Comparison of ENCODE assay signal across 14 cellular contexts in the genomic region with DNA sequence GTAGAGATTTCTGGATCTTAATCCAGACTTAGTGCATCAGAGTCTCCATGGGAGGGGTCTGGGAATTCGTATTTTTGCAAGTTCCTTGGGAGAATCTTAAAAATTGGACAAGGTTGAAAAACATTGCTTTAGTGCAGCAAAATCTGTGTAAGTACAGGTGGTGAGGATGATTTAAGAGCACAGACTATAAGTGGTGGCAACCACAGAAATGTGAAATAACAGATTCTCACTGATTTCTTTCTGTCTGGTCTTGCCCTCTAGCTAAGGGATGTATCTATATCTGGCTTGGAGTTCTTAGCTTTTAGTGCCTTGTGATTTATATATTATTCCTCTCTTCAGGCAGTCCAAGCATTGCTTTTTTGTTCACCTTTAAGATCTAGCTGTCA.
A peak's percentile ranks its signal among the peaks of the same experiment; 100 is the strongest.
DNase-seq lines count a peak whose midpoint lies in the region; ATAC-seq and TF ChIP-seq lines count a peak whose summit lies in the region.
"Had no signal": no experiment of that assay in that cellular context is flagged by ENCODE, and none has a peak within 500 bp of the region (broad histone marks: within the 10 kb centered on the region; RNA-seq: fewer than 3 reads in every experiment).

No MANE protein-coding gene starts in this region.

- H3K36me3 ChIP-seq in hepatocyte (replicated peaks; ENCODE audit: insufficient read depth, low read depth) (no peaks in the 10 kb centered on the region), suprapubic skin (no peaks in the 10 kb centered on the region)
- H3K36me3 ChIP-seq: adrenal gland, right lobe of liver, upper lobe of left lung had no signal

- H3K27me3 ChIP-seq in hepatocyte (no peaks in the 10 kb centered on the region), suprapubic skin (no peaks in the 10 kb centered on the region)
- H3K27me3 ChIP-seq: adrenal gland, right lobe of liver, upper lobe of left lung had no signal

- intact Hi-C loops in activated naive CD4-positive, alpha-beta T cell treated with anti-CD3 and anti-CD28 coated beads for 36 hours (cut with micrococcal nuclease) = loop anchor here (1.0 to 10.0 kb wide), 7 partner anchors 24 to 404 kb away; a partner anchor contains a TSS
- intact Hi-C loops in posterior cingulate gyrus (cut with DNase I) = no loop called here

- 61% methylated on average over 1 of the region's 1 CpG for whole genome bisulfite sequencing in hepatocyte (ENCODE audit: low lambda C conversion rate, missing lambda C conversion rate)
- WGBS in suprapubic skin = 39% methylated on average over 1 of the region's 1 CpG

- no peak overlapping the region for H3K4me3 Mint-ChIP-seq in activated naive CD4-positive, alpha-beta T cell treated with anti-CD3 and anti-CD28 coated beads for 36 hours

- TF ChIP-seq CTCF in VCaP (conservative IDR thresholded peaks at IDR 0.05) (no peak), hepatocyte (IDR thresholded peaks at IDR 0.05; ENCODE audit: poor library complexity) (no peak), suprapubic skin (IDR thresholded peaks at IDR 0.05) (no peak)

- no peak for TF ChIP-seq POLR2A in suprapubic skin (IDR thresholded peaks at IDR 0.05)

- H3K9me2 ChIP-seq in hepatocyte (replicated peaks; ENCODE audit: insufficient read depth) = no peaks in the 10 kb centered on the region

- H3K4me3 ChIP-seq in hepatocyte (no peak overlapping the region), suprapubic skin (no peak overlapping the region)
- H3K4me3 ChIP-seq: adrenal gland, right lobe of liver, upper lobe of left lung had no signal

- H3K4me1 Mint-ChIP-seq in activated naive CD4-positive, alpha-beta T cell treated with anti-CD3 and anti-CD28 coated beads for 36 hours (ENCODE audit: low read depth) = peaks cover 70% of the 10 kb centered on the region

- H3K27ac Mint-ChIP-seq in activated naive CD4-positive, alpha-beta T cell treated with anti-CD3 and anti-CD28 coated beads for 36 hours = peak overlapping the region; percentile 71

- H3K27ac ChIP-seq in VCaP (peak overlapping the region; percentile 52), hepatocyte (peak overlapping the region; percentile 92), suprapubic skin (peak overlapping the region; percentile 87)
- H3K27ac ChIP-seq: right lobe of liver had no signal

- H3K4me1 ChIP-seq in hepatocyte (ENCODE audit: insufficient read depth) (peaks cover 38% of the 10 kb centered on the region), suprapubic skin (peaks cover 79% of the 10 kb centered on the region)

- CTCF ChIA-PET in activated naive CD4-positive, alpha-beta T cell treated with anti-CD3 and anti-CD28 coated beads for 36 hours (lab: Charles Lee) = interaction anchor here (0.7 to 2.9 kb wide), 5 partner anchors 11 to 113 kb away, joined by 3 to 18 read pairs (median 3); no protein-coding TSS in a partner anchor

- ATAC-seq in GM18520 (IDR thresholded peaks at IDR 0.05; ENCODE audit: unreplicated experiment) = no peak

- H2AFZ ChIP-seq in hepatocyte = no peak overlapping the region

- peaks cover 3% of the 10 kb centered on the region for H4K20me1 ChIP-seq in hepatocyte (ENCODE audit: insufficient read depth, poor library complexity, severe bottlenecking)

- no peak for DNase-seq in activated naive CD4-positive, alpha-beta T cell treated with anti-CD3 and anti-CD28 coated beads for 36 hours
- no peak for DNase-seq in activated naive CD4-positive, alpha-beta T cell (lab: John Stamatoyannopoulos, UW)
- DNase-seq in hepatocyte (ENCODE audit: low spot score) (no peak), suprapubic skin (ENCODE audit: low spot score in 2 of 2) (no peak), COLO829 (ENCODE audit: low spot score) (no peak), posterior cingulate gyrus (no peak)
- DNase-seq: activated CD4-positive, alpha-beta T cell treated with anti-CD3 and anti-CD28 coated beads, Interleukin-2, amount 50 U/mL, for 4 hours; hippocampal formation; NCI-H1092; right lobe of liver; upper lobe of left lung had no signal

- peaks cover under 1% of the 10 kb centered on the region for H3K36me3 Mint-ChIP-seq in activated naive CD4-positive, alpha-beta T cell treated with anti-CD3 and anti-CD28 coated beads for 36 hours (ENCODE audit: low read depth)

- H3K9me3 ChIP-seq in hepatocyte (ENCODE audit: low read depth) (no peaks in the 10 kb centered on the region), suprapubic skin (no peaks in the 10 kb centered on the region)
- H3K9me3 ChIP-seq: adrenal gland, right lobe of liver, upper lobe of left lung had no signal

- no peaks in the 10 kb centered on the region for H3K9me3 Mint-ChIP-seq in activated naive CD4-positive, alpha-beta T cell treated with anti-CD3 and anti-CD28 coated beads for 36 hours

- no peak for TF ChIP-seq EP300 in suprapubic skin (IDR thresholded peaks at IDR 0.05)

- H3K79me2 ChIP-seq in hepatocyte = peaks cover 80% of the 10 kb centered on the region

- H3K27me3 Mint-ChIP-seq in activated naive CD4-positive, alpha-beta T cell treated with anti-CD3 and anti-CD28 coated beads for 36 hours (ENCODE audit: low read depth) = no peaks in the 10 kb centered on the region

- peak overlapping the region; percentile 0 for H3K4me2 ChIP-seq in hepatocyte
